Comparison of ENCODE assay signal across 27 cellular contexts in genomic region chr11:5345831-5346230, GRCh38. TPM values are rescaled to one million over a fixed set of nuclear protein-coding genes. Genes with fewer than 3 reads are reported as not detected.
"Had no signal": no experiment of that assay in that cellular context is flagged by ENCODE, and none has a peak within 500 bp of the region (broad histone marks: within the 10 kb centered on the region; RNA-seq: fewer than 3 reads in every experiment).

No MANE protein-coding gene starts in this region.

- H3K4me1 Mint-ChIP-seq: IgD-negative memory B cell had no signal

- H3K27me3 ChIP-seq: breast epithelium, SJSA1 had no signal

- H3K4me3 ChIP-seq: breast epithelium, SJSA1 had no signal

- H3K9me3 Mint-ChIP-seq: IgD-negative memory B cell; T-helper 2 cell treated with Interferon-gamma antibody and Interleukin-4, amounts not matched to agents 5 μg/mL and 100 μg/mL, for 36 hours; WTC11 had no signal

- H3K4me1 ChIP-seq: breast epithelium had no signal

- DNase-seq: activated CD4-positive, alpha-beta T cell treated with anti-CD3 and anti-CD28 coated beads for 48 hours; activated CD4-positive, alpha-beta T cell treated with anti-CD3 and anti-CD28 coated beads, Interleukin-2, amount 50 U/mL, for 4 hours; activated CD4-positive, CD25-positive, alpha-beta regulatory T cell treated with anti-CD3 and anti-CD28 coated beads, Interleukin-2, amount 50 U/mL, for 72 hours; activated CD8-positive, alpha-beta memory T cell treated with anti-CD3 and anti-CD28 coated beads, Interleukin-2, amount 50 U/mL, for 48 hours; activated CD8-positive, alpha-beta T cell treated with anti-CD3 and anti-CD28 coated beads, Interleukin-2, amount 10 ng/mL, durations not matched to agents 7 days and 5 days; activated effector memory CD4-positive, alpha-beta T cell treated with anti-CD3 and anti-CD28 coated beads, Interleukin-2, amount 50 U/mL, for 16 hours; activated naive CD4-positive, alpha-beta T cell treated with Interleukin-2 at 50 U/mL for 16 hours; activated T-cell treated with anti-CD3 and anti-CD28 coated beads, Interleukin-2, amount 50 U/mL, for 1 hour; caudate nucleus; NCI-H1092; NCI-H1417 treated with DMSO at 0.1 percent for 48 hours; NCI-H1694; NCI-H2029; NCI-H446; NCI-H524; SHP77; SW 1271 had no signal

- H3K27ac ChIP-seq: breast epithelium, KMS-11 had no signal

- ATAC-seq: activated CD8-positive, alpha-beta T cell treated with anti-CD3 and anti-CD28 coated beads, Interleukin-2, amount 10 ng/mL, durations not matched to agents 7 days and 5 days; SK-N-SH treated with all-trans-retinoic acid at 6 μM for 48 hours; WTC11 had no signal

- H3K36me3 Mint-ChIP-seq: activated naive CD8-positive, alpha-beta T cell; IgD-negative memory B cell; WTC11 had no signal

- H3K27ac Mint-ChIP-seq: activated CD8-positive, alpha-beta T cell treated with anti-CD3 and anti-CD28 coated beads, Interleukin-2, amount 10 ng/mL, durations not matched to agents 7 days and 5 days; activated naive CD8-positive, alpha-beta T cell; IgD-negative memory B cell; T-helper 2 cell treated with Interferon-gamma antibody and Interleukin-4, amounts not matched to agents 5 μg/mL and 100 μg/mL, for 36 hours; WTC11 had no signal

- H3K9me3 ChIP-seq: breast epithelium, SJSA1 had no signal

- H3K36me3 ChIP-seq: breast epithelium, SJSA1 had no signal

- H3K4me3 Mint-ChIP-seq: activated CD8-positive, alpha-beta T cell treated with anti-CD3 and anti-CD28 coated beads, Interleukin-2, amount 10 ng/mL, durations not matched to agents 7 days and 5 days; activated naive CD8-positive, alpha-beta T cell; IgD-negative memory B cell; T-helper 2 cell treated with Interferon-gamma antibody and Interleukin-4, amounts not matched to agents 5 μg/mL and 100 μg/mL, for 36 hours; WTC11 had no signal

RNA-seq across cellular contexts. Expression of gene OR51B5, which starts 2.5 kb away (rescaled TPM):
- total RNA-seq: activated CD8-positive, alpha-beta T cell treated with anti-CD3 and anti-CD28 coated beads, Interleukin-2, amount 10 ng/mL, durations not matched to agents 7 days and 5 days; MCF 10A; T-helper 1 cell treated with Interleukin-12 subunit alpha and Interleukin-12 subunit beta and Interleukin-4 antibody, amounts not matched to agents 30 ng/mL and 1 ng/mL, for 36 hours had no signal
- polyA plus RNA-seq: IgD-negative memory B cell had no signal

RNA-seq across cellular contexts. Expression of gene OR51B6, which starts 5.5 kb away (rescaled TPM):
- total RNA-seq: activated CD8-positive, alpha-beta T cell treated with anti-CD3 and anti-CD28 coated beads, Interleukin-2, amount 10 ng/mL, durations not matched to agents 7 days and 5 days; breast epithelium; MCF 10A; SJSA1; T-helper 1 cell treated with Interleukin-12 subunit alpha and Interleukin-12 subunit beta and Interleukin-4 antibody, amounts not matched to agents 30 ng/mL and 1 ng/mL, for 36 hours; WTC11 had no signal
- polyA plus RNA-seq: IgD-negative memory B cell had no signal

RNA-seq across cellular contexts. Expression of gene OR51B2, which starts 21.7 kb away (rescaled TPM):
- total RNA-seq: activated CD8-positive, alpha-beta T cell treated with anti-CD3 and anti-CD28 coated beads, Interleukin-2, amount 10 ng/mL, durations not matched to agents 7 days and 5 days; MCF 10A; SJSA1; T-helper 1 cell treated with Interleukin-12 subunit alpha and Interleukin-12 subunit beta and Interleukin-4 antibody, amounts not matched to agents 30 ng/mL and 1 ng/mL, for 36 hours; WTC11 had no signal
- polyA plus RNA-seq: IgD-negative memory B cell had no signal

RNA-seq across cellular contexts. Expression of gene OR51M1, which starts 37.8 kb away (rescaled TPM):
- total RNA-seq: activated CD8-positive, alpha-beta T cell treated with anti-CD3 and anti-CD28 coated beads, Interleukin-2, amount 10 ng/mL, durations not matched to agents 7 days and 5 days; breast epithelium; MCF 10A; SJSA1; T-helper 1 cell treated with Interleukin-12 subunit alpha and Interleukin-12 subunit beta and Interleukin-4 antibody, amounts not matched to agents 30 ng/mL and 1 ng/mL, for 36 hours; WTC11 had no signal
- polyA plus RNA-seq: IgD-negative memory B cell had no signal

RNA-seq across cellular contexts. Expression of gene OR51B4, which starts 44.1 kb away (rescaled TPM):
- total RNA-seq: activated CD8-positive, alpha-beta T cell treated with anti-CD3 and anti-CD28 coated beads, Interleukin-2, amount 10 ng/mL, durations not matched to agents 7 days and 5 days; MCF 10A; SJSA1; T-helper 1 cell treated with Interleukin-12 subunit alpha and Interleukin-12 subunit beta and Interleukin-4 antibody, amounts not matched to agents 30 ng/mL and 1 ng/mL, for 36 hours; WTC11 had no signal
- polyA plus RNA-seq: IgD-negative memory B cell had no signal
